ENCODE assay signal across 8 cellular contexts in the genomic region with DNA sequence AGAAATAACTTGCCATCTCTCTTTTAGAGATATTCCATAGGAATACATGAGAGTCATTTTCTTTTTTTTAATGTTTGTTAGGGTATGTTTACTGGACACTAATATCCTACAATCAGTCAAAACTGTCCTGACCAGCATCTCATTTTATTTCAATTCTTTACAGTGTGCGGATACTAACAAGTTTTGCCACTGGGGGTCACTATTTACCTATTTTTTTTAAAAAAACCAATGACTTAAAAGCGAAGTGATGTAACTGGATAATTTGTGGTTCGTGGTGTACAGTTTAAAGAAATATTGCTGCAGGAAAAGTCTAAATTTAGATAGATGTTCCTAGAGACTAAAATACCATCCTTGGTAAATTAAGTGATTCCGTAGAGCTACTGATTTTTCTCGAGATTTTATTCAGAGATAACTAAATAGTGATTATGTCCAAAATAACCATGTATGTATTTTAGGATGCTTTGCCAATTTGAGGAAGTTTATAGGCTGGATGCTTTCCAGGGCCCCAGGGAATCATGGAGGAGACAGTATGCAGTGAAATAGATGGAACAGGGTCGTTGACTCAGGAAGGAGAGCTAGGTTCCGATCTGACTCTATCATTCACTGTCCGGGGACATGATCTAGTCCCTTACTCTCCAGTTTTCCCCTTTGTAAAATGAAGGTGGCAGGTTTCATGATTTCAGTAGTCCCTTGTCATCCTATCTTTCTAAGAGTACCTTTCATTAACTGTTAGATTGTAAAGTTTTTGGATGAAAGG. TPM values are rescaled to one million over a fixed set of nuclear protein-coding genes. Genes with fewer than 3 reads are reported as not detected.
A peak's percentile ranks its signal among the peaks of the same experiment; 100 is the strongest.
DNase-seq lines count a peak whose midpoint lies in the region; ATAC-seq and TF ChIP-seq lines count a peak whose summit lies in the region.

No MANE protein-coding gene starts in this region.

- H3K4me3 ChIP-seq in esophagus squamous epithelium (no peak overlapping the region), neural progenitor cell (no peak overlapping the region)

- ATAC-seq in GM21423 (IDR thresholded peaks at IDR 0.05; ENCODE audit: unreplicated experiment) (peak; percentile 75), HG03039 (IDR thresholded peaks at IDR 0.05; ENCODE audit: unreplicated experiment) (no peak)

- H3K9ac ChIP-seq in neural progenitor cell = no peak overlapping the region

- H3K27me3 Mint-ChIP-seq in neural progenitor cell (ENCODE audit: insufficient read depth, low read depth) = no peaks in the 10 kb centered on the region

- H3K36me3 Mint-ChIP-seq in neural progenitor cell = no peaks in the 10 kb centered on the region

- CTCF ChIA-PET in RWPE1 (lab: Yijun Ruan, JAX) = interaction anchor here (0.5 to 0.7 kb wide), 3 partner anchors 21 to 781 kb away, joined by 3 to 5 read pairs (median 3); no protein-coding TSS in a partner anchor

- H3K27me3 ChIP-seq in esophagus squamous epithelium = peaks cover 0 to 11% (median 0%) of the 10 kb centered on the region in 4 donors
- no peaks in the 10 kb centered on the region for H3K27me3 ChIP-seq in neural progenitor cell

- TF ChIP-seq EP300 in Ishikawa (IDR thresholded peaks at IDR 0.05; ENCODE audit: borderline replicate concordance) = no peak

- TF ChIP-seq POLR2A in esophagus squamous epithelium (IDR thresholded peaks at IDR 0.05) = no peak

- H3K79me2 ChIP-seq in neural progenitor cell (ENCODE audit: low read depth) = no peaks in the 10 kb centered on the region

- H4K20me1 ChIP-seq in neural progenitor cell (ENCODE audit: low read depth) = no peaks in the 10 kb centered on the region

- peak; percentile 40 for DNase-seq in EL
- peak; percentile 13 for DNase-seq in RWPE1 (ENCODE audit: low spot score)
- no peak for DNase-seq in esophagus squamous epithelium (lab: John Stamatoyannopoulos, UW)
- peak; percentile 52 for DNase-seq in neural progenitor cell (ENCODE audit: low spot score)
- no peak for DNase-seq in HK-2 (ENCODE audit: unreplicated experiment)

- H2AFZ ChIP-seq in neural progenitor cell (replicated peaks) = peak overlapping the region; percentile 44

- H3K4me3 Mint-ChIP-seq in neural progenitor cell = no peak overlapping the region

- H3K27ac Mint-ChIP-seq in neural progenitor cell = no peak overlapping the region

- no peaks in the 10 kb centered on the region for H3F3A ChIP-seq in neural progenitor cell (ENCODE audit: low read depth)

- no peaks in the 10 kb centered on the region for H3K9me3 Mint-ChIP-seq in neural progenitor cell

- TF ChIP-seq CTCF in RWPE1 (conservative IDR thresholded peaks at IDR 0.05; ENCODE audit: low read depth) = peak; percentile 69
- peak in 5 of 6 experiments; percentile 16 to 50 (median 38) for TF ChIP-seq CTCF in esophagus squamous epithelium (IDR thresholded peaks at IDR 0.05)
- TF ChIP-seq CTCF in neural progenitor cell (IDR thresholded peaks at IDR 0.05) = peak; percentile 72

- POLR2A ChIA-PET in RWPE1 (lab: Yijun Ruan, JAX; ENCODE audit: low non-redundant PET) = no interaction called here

- peak; percentile 47 for TF ChIP-seq RAD21 in Ishikawa (IDR thresholded peaks at IDR 0.05; ENCODE audit: low read depth)

- no peak overlapping the region for H3K4me2 ChIP-seq in neural progenitor cell

- WGBS in esophagus squamous epithelium, 2 donors = 29 to 35% methylated on average over 8 of the region's 8 CpGs

- H3K36me3 ChIP-seq in esophagus squamous epithelium (no peaks in the 10 kb centered on the region), neural progenitor cell (no peaks in the 10 kb centered on the region)

- H3K4me1 Mint-ChIP-seq in neural progenitor cell = no peaks in the 10 kb centered on the region

- H3K27ac ChIP-seq in RWPE1 (no peak overlapping the region), esophagus squamous epithelium (no peak overlapping the region), neural progenitor cell (no peak overlapping the region)

- no peaks in the 10 kb centered on the region for H3K4me1 ChIP-seq in esophagus squamous epithelium
- H3K4me1 ChIP-seq in neural progenitor cell = no peaks in the 10 kb centered on the region

- intact Hi-C loops in esophagus squamous epithelium (cut with DNase I) = no loop called here

- H3K9me3 ChIP-seq in esophagus squamous epithelium (no peaks in the 10 kb centered on the region), neural progenitor cell (ENCODE audit: low read depth) (no peaks in the 10 kb centered on the region)

TF ChIP-seq in Ishikawa, 13 proteins besides CTCF, POLR2A, EP300 and RAD21:
- TF ChIP-seq, protein P1, sequence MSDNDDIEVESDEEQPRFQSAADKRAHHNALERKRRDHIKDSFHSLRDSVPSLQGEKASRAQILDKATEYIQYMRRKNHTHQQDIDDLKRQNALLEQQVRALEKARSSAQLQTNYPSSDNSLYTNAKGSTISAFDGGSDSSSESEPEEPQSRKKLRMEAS (IDR thresholded peaks at IDR 0.05) = no peak
- TF ChIP-seq CEBPB (IDR thresholded peaks at IDR 0.05) = no peak
- TF ChIP-seq FOXM1 (IDR thresholded peaks at IDR 0.05; ENCODE audit: borderline replicate concordance, low read depth) = no peak
- TF ChIP-seq TCF12 (IDR thresholded peaks at IDR 0.05; ENCODE audit: low read depth) = no peak
- TF ChIP-seq, protein P2, sequence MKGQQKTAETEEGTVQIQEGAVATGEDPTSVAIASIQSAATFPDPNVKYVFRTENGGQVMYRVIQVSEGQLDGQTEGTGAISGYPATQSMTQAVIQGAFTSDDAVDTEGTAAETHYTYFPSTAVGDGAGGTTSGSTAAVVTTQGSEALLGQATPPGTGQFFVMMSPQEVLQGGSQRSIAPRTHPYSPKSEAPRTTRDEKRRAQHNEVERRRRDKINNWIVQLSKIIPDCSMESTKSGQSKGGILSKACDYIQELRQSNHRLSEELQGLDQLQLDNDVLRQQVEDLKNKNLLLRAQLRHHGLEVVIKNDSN (IDR thresholded peaks at IDR 0.05) = no peak
- TF ChIP-seq TEAD4 (IDR thresholded peaks at IDR 0.05) = no peak

RNA-seq across cellular contexts. Expression of a gene that starts 34.0 kb away (rescaled TPM):
- total RNA-seq in esophagus squamous epithelium (10 to 100 TPM in 2 of 4 donors, 1 to 10 TPM in 2; 4.0 to 15.4 (median 10.4) TPM), neural progenitor cell (ENCODE audit: low replicate concordance) (15.4 and 31.2 TPM in 2 replicates)

Comparison
In these comparisons a context has a peak if more than half of its experiments do, and no peak if none do; other contexts are left out.
1. DNase-seq: peak in EL (single experiment), RWPE1 (single experiment) and neural progenitor cell (single experiment); none in esophagus squamous epithelium (single experiment) and HK-2 (single experiment).
2. Peak in every context shown above with its lines, with median percentiles within 50 percentile points of each other: CTCF ChIP-seq.